Comparison of ENCODE assay signal across 27 cellular contexts in genomic region chr2:23171108-23171507, GRCh38.
"Had no signal": no experiment of that assay in that cellular context is flagged by ENCODE, and none has a peak within 500 bp of the region (broad histone marks: within the 10 kb centered on the region; RNA-seq: fewer than 3 reads in every experiment).

No MANE protein-coding gene starts in this region.

- H3K27ac ChIP-seq: colonic mucosa, coronary artery, dorsolateral prefrontal cortex, epithelial cell of prostate, esophagus muscularis mucosa, esophagus squamous epithelium, foreskin keratinocyte, gastrocnemius medialis, gastroesophageal sphincter, heart left ventricle, heart right ventricle had no signal

- H3K36me3 ChIP-seq: colonic mucosa, esophagus muscularis mucosa, esophagus squamous epithelium, gastrocnemius medialis, gastroesophageal sphincter, heart left ventricle, heart right ventricle had no signal

- H3K27me3 ChIP-seq: colonic mucosa, esophagus muscularis mucosa, esophagus squamous epithelium, foreskin keratinocyte, gastrocnemius medialis, gastroesophageal sphincter, heart left ventricle had no signal

- H3K9me3 ChIP-seq: colonic mucosa, esophagus squamous epithelium, gastrocnemius medialis had no signal

- H3K4me3 ChIP-seq: colonic mucosa, coronary artery, dorsolateral prefrontal cortex, esophagus muscularis mucosa, esophagus squamous epithelium, gastrocnemius medialis, gastroesophageal sphincter, heart left ventricle, heart right ventricle had no signal

- ATAC-seq: effector memory CD8-positive, alpha-beta T cell; esophagus mucosa; foreskin keratinocyte; gastrocnemius medialis; gastroesophageal sphincter; heart left ventricle; heart right ventricle had no signal

- DNase-seq: colonic mucosa; cortex of kidney; dermis blood vessel endothelial cell; dorsolateral prefrontal cortex; effector CD4-positive, alpha-beta T cell; effector CD8-positive, alpha-beta T cell; effector memory CD4-positive, alpha-beta T cell; effector memory CD8-positive, alpha-beta T cell; endodermal cell; erythroblast; esophagus squamous epithelium; foreskin fibroblast; foreskin keratinocyte; foreskin melanocyte; gastrocnemius medialis; glutamatergic neuron; heart left ventricle; heart right ventricle had no signal

- H3K4me1 ChIP-seq: colonic mucosa, esophagus muscularis mucosa, esophagus squamous epithelium, foreskin keratinocyte, gastrocnemius medialis, gastroesophageal sphincter, heart left ventricle, heart right ventricle had no signal

- FAIRE-seq: colon, endometrium, endothelial cell of umbilical vein, frontal cortex had no signal
